In the genomic region with DNA sequence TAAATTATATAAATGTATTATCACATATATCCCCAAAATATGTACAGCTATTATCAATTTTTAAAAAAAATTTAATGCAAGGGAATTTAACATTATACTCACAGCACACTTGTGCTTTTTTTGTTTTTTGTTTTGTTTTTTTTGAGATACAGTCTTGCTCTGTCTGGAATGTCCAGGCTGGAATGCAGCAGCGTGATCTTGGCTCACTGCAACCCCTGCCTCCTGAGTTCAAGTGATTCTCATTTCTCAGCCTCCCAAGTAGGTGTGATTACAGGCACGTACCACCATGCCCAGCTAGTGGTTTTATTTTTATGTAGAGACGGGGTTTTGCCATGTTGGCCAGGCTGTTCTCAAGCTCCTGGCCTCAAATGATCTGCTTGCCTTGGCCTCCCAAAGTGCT, we compare ENCODE assay signal across 34 cellular contexts.
"Had no signal": no experiment of that assay in that cellular context is flagged by ENCODE, and none has a peak within 500 bp of the region (broad histone marks: within the 10 kb centered on the region; RNA-seq: fewer than 3 reads in every experiment).

No MANE protein-coding gene starts in this region.

- ATAC-seq: activated CD4-positive, CD25-positive, alpha-beta regulatory T cell treated with anti-CD3 and anti-CD28 coated beads, Interleukin-2, amount 50 U/mL, for 24 hours; activated CD8-positive, alpha-beta memory T cell treated with anti-CD3 and anti-CD28 coated beads, Interleukin-2, amount 10 ng/mL, durations not matched to agents 7 days and 5 days; activated CD8-positive, alpha-beta T cell treated with anti-CD3 and anti-CD28 coated beads, Interleukin-2, amount 10 ng/mL, durations not matched to agents 7 days and 5 days; activated naive CD8-positive, alpha-beta T cell treated with anti-CD3 and anti-CD28 coated beads, Interleukin-2, amount 50 U/mL, for 24 hours; esophagus mucosa; T-helper 17 cell had no signal

- H3K4me1 Mint-ChIP-seq: activated B cell treated with CpG ODN at 0.5 μM for 24 hours had no signal

- H3K27ac ChIP-seq: adrenal gland, colonic mucosa, dorsolateral prefrontal cortex, WERI-Rb-1 had no signal

- H3K9me3 ChIP-seq: adrenal gland, colonic mucosa had no signal

- H3K36me3 Mint-ChIP-seq: activated CD8-positive, alpha-beta memory T cell treated with anti-CD3 and anti-CD28 coated beads, Interleukin-2, amount 10 ng/mL, durations not matched to agents 7 days and 5 days; activated naive CD4-positive, alpha-beta T cell treated with anti-CD3 and anti-CD28 coated beads, Interleukin-2, amount 50 U/mL, for 24 hours had no signal

- H3K27ac Mint-ChIP-seq: activated B cell treated with CpG ODN at 0.5 μM for 24 hours; activated CD8-positive, alpha-beta memory T cell treated with anti-CD3 and anti-CD28 coated beads, Interleukin-2, amount 10 ng/mL, durations not matched to agents 7 days and 5 days; activated CD8-positive, alpha-beta T cell treated with anti-CD3 and anti-CD28 coated beads, Interleukin-2, amount 10 ng/mL, durations not matched to agents 7 days and 5 days; activated naive CD4-positive, alpha-beta T cell treated with anti-CD3 and anti-CD28 coated beads for 36 hours; activated naive CD8-positive, alpha-beta T cell treated with anti-CD3 and anti-CD28 coated beads for 36 hours; activated naive CD8-positive, alpha-beta T cell treated with anti-CD3 and anti-CD28 coated beads, Interleukin-2, amount 50 U/mL, for 24 hours; activated T-helper 1 cell treated with anti-CD3 and anti-CD28 coated beads, Interleukin-12 subunit alpha, Interleukin-12 subunit beta, Interleukin-2, Interleukin-4 antibody, amounts not matched to agents 30 ng/mL and 10 ng/mL and 1 ng/mL, durations not matched to agents 14 hours and 24 hours and 36 hours; activated T-helper 2 cell treated with anti-CD3 and anti-CD28 coated beads, Interferon-gamma antibody, Interleukin-2, Interleukin-4, amounts not matched to agents 10 μg/mL and 5 μg/mL and 100 μg/mL, durations not matched to agents 14 hours and 24 hours and 36 hours; brain; dendritic cell treated with granulocyte-macrophage colony-stimulating factor and Interleukin-4, amounts not matched to agents 40 ng/mL and 50 ng/mL, for 4 days; endodermal cell; T-helper 17 cell; T-helper 2 cell treated with Interferon-gamma antibody and Interleukin-4, amounts not matched to agents 5 μg/mL and 100 μg/mL, for 36 hours had no signal

- H3K4me3 ChIP-seq: adrenal gland, colonic mucosa, dorsolateral prefrontal cortex had no signal

- H3K9me3 Mint-ChIP-seq: activated naive CD4-positive, alpha-beta T cell treated with anti-CD3 and anti-CD28 coated beads, Interleukin-2, amount 50 U/mL, for 24 hours; activated naive CD8-positive, alpha-beta T cell treated with anti-CD3 and anti-CD28 coated beads, Interleukin-2, amount 50 U/mL, for 24 hours; activated T-helper 1 cell treated with anti-CD3 and anti-CD28 coated beads, Interleukin-12 subunit alpha, Interleukin-12 subunit beta, Interleukin-2, Interleukin-4 antibody, amounts not matched to agents 30 ng/mL and 10 ng/mL and 1 ng/mL, durations not matched to agents 14 hours and 24 hours and 36 hours; central memory CD8-positive, alpha-beta T cell; dendritic cell treated with granulocyte-macrophage colony-stimulating factor and Interleukin-4, amounts not matched to agents 40 ng/mL and 50 ng/mL, for 4 days; T-helper 2 cell treated with Interferon-gamma antibody and Interleukin-4, amounts not matched to agents 5 μg/mL and 100 μg/mL, for 36 hours had no signal

- H3K36me3 ChIP-seq: adrenal gland, colonic mucosa, WERI-Rb-1 had no signal

- H3K4me1 ChIP-seq: adrenal gland, colonic mucosa had no signal

- H3K27me3 Mint-ChIP-seq: activated B cell treated with CpG ODN at 0.5 μM for 24 hours; activated naive CD4-positive, alpha-beta T cell treated with anti-CD3 and anti-CD28 coated beads, Interleukin-2, amount 50 U/mL, for 24 hours; activated naive CD8-positive, alpha-beta T cell treated with anti-CD3 and anti-CD28 coated beads for 36 hours; activated naive CD8-positive, alpha-beta T cell treated with anti-CD3 and anti-CD28 coated beads, Interleukin-2, amount 50 U/mL, for 24 hours; central memory CD8-positive, alpha-beta T cell; dendritic cell treated with granulocyte-macrophage colony-stimulating factor and Interleukin-4, amounts not matched to agents 40 ng/mL and 50 ng/mL, for 4 days had no signal

- H3K4me3 Mint-ChIP-seq: activated B cell treated with CpG ODN at 0.5 μM for 24 hours; activated CD8-positive, alpha-beta memory T cell treated with anti-CD3 and anti-CD28 coated beads, Interleukin-2, amount 10 ng/mL, durations not matched to agents 7 days and 5 days; activated CD8-positive, alpha-beta T cell treated with anti-CD3 and anti-CD28 coated beads, Interleukin-2, amount 10 ng/mL, durations not matched to agents 7 days and 5 days; activated naive CD4-positive, alpha-beta T cell treated with anti-CD3 and anti-CD28 coated beads for 36 hours; activated naive CD4-positive, alpha-beta T cell treated with anti-CD3 and anti-CD28 coated beads, Interleukin-2, amount 50 U/mL, for 24 hours; activated naive CD8-positive, alpha-beta T cell treated with anti-CD3 and anti-CD28 coated beads for 36 hours; activated naive CD8-positive, alpha-beta T cell treated with anti-CD3 and anti-CD28 coated beads, Interleukin-2, amount 50 U/mL, for 24 hours; activated T-helper 1 cell treated with anti-CD3 and anti-CD28 coated beads, Interleukin-12 subunit alpha, Interleukin-12 subunit beta, Interleukin-2, Interleukin-4 antibody, amounts not matched to agents 30 ng/mL and 10 ng/mL and 1 ng/mL, durations not matched to agents 14 hours and 24 hours and 36 hours; brain; central memory CD8-positive, alpha-beta T cell; dendritic cell treated with granulocyte-macrophage colony-stimulating factor and Interleukin-4, amounts not matched to agents 40 ng/mL and 50 ng/mL, for 4 days; endodermal cell; T-helper 17 cell; T-helper 2 cell treated with Interferon-gamma antibody and Interleukin-4, amounts not matched to agents 5 μg/mL and 100 μg/mL, for 36 hours had no signal

- H3K27me3 ChIP-seq: adrenal gland, colonic mucosa, dorsolateral prefrontal cortex had no signal

- DNase-seq: activated B cell treated with CpG ODN at 0.5 μM for 24 hours; activated CD4-positive, alpha-beta T cell treated with anti-CD3 and anti-CD28 coated beads for 48 hours; activated CD4-positive, alpha-beta T cell treated with anti-CD3 and anti-CD28 coated beads, Interleukin-2, amount 50 U/mL, for 1 hour; activated CD4-positive, alpha-beta T cell treated with anti-CD3 and anti-CD28 coated beads, Interleukin-2, amount 50 U/mL, for 48 hours; activated CD8-positive, alpha-beta memory T cell treated with anti-CD3 and anti-CD28 coated beads, Interleukin-2, amount 10 ng/mL, durations not matched to agents 7 days and 5 days; activated CD8-positive, alpha-beta memory T cell treated with anti-CD3 and anti-CD28 coated beads, Interleukin-2, amount 50 U/mL, for 4 hours; activated CD8-positive, alpha-beta T cell treated with anti-CD3 and anti-CD28 coated beads, Interleukin-2, amount 10 ng/mL, durations not matched to agents 7 days and 5 days; activated effector memory CD4-positive, alpha-beta T cell treated with anti-CD3 and anti-CD28 coated beads, Interleukin-2, amount 50 U/mL, for 16 hours; activated naive CD4-positive, alpha-beta T cell treated with anti-CD3 and anti-CD28 coated beads for 36 hours; activated naive CD8-positive, alpha-beta T cell treated with anti-CD3 and anti-CD28 coated beads for 36 hours; activated naive CD8-positive, alpha-beta T cell treated with anti-CD3 and anti-CD28 coated beads, Interleukin-2, amount 50 U/mL, for 24 hours; activated T-cell treated with anti-CD3 and anti-CD28 coated beads, Interleukin-2, amount 50 U/mL, for 1 hour; activated T-cell treated with anti-CD3 and anti-CD28 coated beads, Interleukin-2, amount 50 U/mL, for 48 hours; adrenal gland; amygdala; colonic mucosa; dorsolateral prefrontal cortex; effector memory CD4-positive, alpha-beta T cell; endodermal cell; foreskin fibroblast; head of caudate nucleus; T-helper 1 cell; T-helper 17 cell; T1000; WERI-Rb-1 had no signal
